8 cellular contexts compared by ENCODE assay signal in genomic region chr1:32180186-32181060, GRCh38. TPM values are rescaled to one million over a fixed set of nuclear protein-coding genes. Genes with fewer than 3 reads are reported as not detected.
DNase-seq lines count a peak whose midpoint lies in the region; ATAC-seq and TF ChIP-seq lines count a peak whose summit lies in the region.

No MANE protein-coding gene starts in this region.

- H3K4me3 ChIP-seq in OCI-LY7 (ENCODE audit: low read depth, low read length, poor library complexity, severe bottlenecking) (peak overlapping the region; percentile 78), adipocyte (ENCODE audit: low read length) (peak overlapping the region; percentile 86)

- H3K4me1 ChIP-seq in OCI-LY7 (ENCODE audit: insufficient read depth, low read length, poor library complexity, severe bottlenecking) = peaks cover 38% of the 10 kb centered on the region
- H3K4me1 ChIP-seq in adipocyte (ENCODE audit: control insufficient read depth, insufficient read depth, low read length) = peaks cover 49% of the 10 kb centered on the region

- H3K9ac ChIP-seq in adipocyte (ENCODE audit: low read length) = peak overlapping the region; percentile 99

- H3K4me3 Mint-ChIP-seq in progenitor cell of endocrine pancreas (ENCODE audit: low read depth) = peak overlapping the region; percentile 92

- TF ChIP-seq POLR2A in GM19099 (IDR thresholded peaks at IDR 0.05; ENCODE audit: extremely low read depth, insufficient read length, low read depth) = peak; percentile 17

- H3K4me1 Mint-ChIP-seq in progenitor cell of endocrine pancreas (ENCODE audit: low read depth) = peaks cover 15% of the 10 kb centered on the region

- H3K27ac Mint-ChIP-seq in progenitor cell of endocrine pancreas = peak overlapping the region; percentile 96

- ATAC-seq in left cardiac atrium (peak; percentile 54 to 69), HG02759 (IDR thresholded peaks at IDR 0.05; ENCODE audit: unreplicated experiment) (no peak), HG02678 (IDR thresholded peaks at IDR 0.05; ENCODE audit: unreplicated experiment) (no peak)

- intact Hi-C loops in OCI-LY7 (cut with micrococcal nuclease; ENCODE audit: unreplicated experiment) = loop anchor here (2.0 kb wide), 1 partner anchor 108 kb away; the partner anchor contains the start of gene TMEM39B
- intact Hi-C loops in left cardiac atrium (cut with DNase I) = no loop called here

- DNase-seq in AG08396 (ENCODE audit: low spot score) (peak; percentile 67), OCI-LY7 (ENCODE audit: low spot score) (peak; percentile 52), adipocyte (ENCODE audit: low read depth) (peak; percentile 80), left cardiac atrium (peak; percentile 72), progenitor cell of endocrine pancreas (ENCODE audit: low spot score, unreplicated experiment) (no peak)

- H3K36me3 ChIP-seq in OCI-LY7 (ENCODE audit: insufficient read depth, low read length) (peaks cover 49% of the 10 kb centered on the region), adipocyte (ENCODE audit: control insufficient read depth, insufficient read depth, low read length, severe bottlenecking) (peaks cover 14% of the 10 kb centered on the region)

- peak overlapping the region; percentile 65 for H3K27ac ChIP-seq in OCI-LY7 (ENCODE audit: low read depth, low read length, poor library complexity, severe bottlenecking)

- peak overlapping the region; percentile 72 for H3K4me2 ChIP-seq in OCI-LY7 (ENCODE audit: low read length)

- no peaks in the 10 kb centered on the region for H3K9me2 ChIP-seq in OCI-LY7 (ENCODE audit: insufficient read depth, low read length)

- H3K36me3 Mint-ChIP-seq in progenitor cell of endocrine pancreas (ENCODE audit: insufficient read depth) = peaks cover 15% of the 10 kb centered on the region

- H3K27me3 Mint-ChIP-seq in progenitor cell of endocrine pancreas = no peaks in the 10 kb centered on the region

- BruUV-seq in OCI-LY7 (replicated peaks; lab: Mats Ljungman, UMichigan) = no TSS peak

- peaks cover 51% of the 10 kb centered on the region for H3K79me2 ChIP-seq in OCI-LY7 (ENCODE audit: insufficient read depth, low read depth, low read length)

- no peaks in the 10 kb centered on the region for H3K9me3 ChIP-seq in OCI-LY7 (ENCODE audit: low read length)
- H3K9me3 ChIP-seq in adipocyte (ENCODE audit: control insufficient read depth, low read length) = no peaks in the 10 kb centered on the region

- H3K9me3 Mint-ChIP-seq in progenitor cell of endocrine pancreas (ENCODE audit: low read depth) = no peaks in the 10 kb centered on the region

- no peak for TF ChIP-seq CTCF in OCI-LY7 (conservative IDR thresholded peaks at IDR 0.05; ENCODE audit: low read length)
- TF ChIP-seq CTCF in progenitor cell of endocrine pancreas (IDR thresholded peaks at IDR 0.05; ENCODE audit: unreplicated experiment) = no peak

- CTCF ChIA-PET in OCI-LY7 (lab: Charles Lee; ENCODE audit: unreplicated experiment) = no interaction called here

- H2AFZ ChIP-seq in OCI-LY7 (ENCODE audit: low read length) = peak overlapping the region; percentile 80; the same call in 1 of the 2 replicates

- POLR2A ChIA-PET in OCI-LY7 (lab: Charles Lee) = interaction anchor here (1.4 to 1.7 kb wide), 2 partner anchors 26 to 68 kb away, joined by 4 to 6 read pairs; partner anchors contain the start of gene IQCC

- H3K27me3 ChIP-seq in adipocyte (replicated peaks; ENCODE audit: control insufficient read depth, insufficient read depth, low read length) = no peaks in the 10 kb centered on the region

- peaks cover 16% of the 10 kb centered on the region for H4K20me1 ChIP-seq in OCI-LY7 (ENCODE audit: insufficient read depth, low read length)

RNA-seq across cellular contexts. Expression of gene TXLNA, which starts 0.9 kb away (rescaled TPM):
- 42.0 and 47.5 TPM in 2 replicates for total RNA-seq in OCI-LY7 (2014; rRNA removed; shearing (Covaris generic))
- total RNA-seq in OCI-LY7 (2022) = 46.4 and 47.3 TPM in 2 replicates
- 10 to 100 TPM; 20.3 to 35.6 TPM for total RNA-seq in left cardiac atrium
- 55.2 and 55.6 TPM in 2 replicates for total RNA-seq in progenitor cell of endocrine pancreas

RNA-seq across cellular contexts. Expression of gene CCDC28B, which starts 20.0 kb away (rescaled TPM):
- 28.3 and 32.8 TPM in 2 replicates for total RNA-seq in OCI-LY7 (2014; rRNA removed; shearing (Covaris generic))
- total RNA-seq in OCI-LY7 (2022) (53.4 and 54.4 TPM in 2 replicates), left cardiac atrium (10 to 100 TPM in 1 of 2 donors, 1 to 10 TPM in 1; 7.5 to 13.8 TPM), progenitor cell of endocrine pancreas (15.5 and 16.5 TPM in 2 replicates)

RNA-seq across cellular contexts. Expression of gene IQCC, which starts 25.0 kb away (rescaled TPM):
- total RNA-seq in OCI-LY7 (2014; rRNA removed; shearing (Covaris generic)) = 12.1 and 14.5 TPM in 2 replicates
- total RNA-seq in OCI-LY7 (2022) (8.0 and 8.4 TPM in 2 replicates), left cardiac atrium (under 1 TPM; 0.76 to 0.97 TPM), progenitor cell of endocrine pancreas (5.1 and 5.6 TPM in 2 replicates)

RNA-seq across cellular contexts. Expression of gene DCDC2B, which starts 28.5 kb away (rescaled TPM):
- total RNA-seq in OCI-LY7 (2014; rRNA removed; shearing (Covaris generic)) = 0.06 and 0.15 TPM in 2 replicates
- 0.26 and 0.29 TPM in 2 replicates for total RNA-seq in OCI-LY7 (2022)
- total RNA-seq in left cardiac atrium = not detected
- not detected in 2 replicates for total RNA-seq in progenitor cell of endocrine pancreas

RNA-seq across cellular contexts. Expression of gene TMEM234, which starts 41.7 kb away (rescaled TPM):
- 14.9 and 17.1 TPM in 2 replicates for total RNA-seq in OCI-LY7 (2014; rRNA removed; shearing (Covaris generic))
- total RNA-seq in OCI-LY7 (2022) = 17.5 and 24.5 TPM in 2 replicates
- total RNA-seq in left cardiac atrium = 1 to 10 TPM; 8.8 to 9.9 TPM
- 43.2 and 49.2 TPM in 2 replicates for total RNA-seq in progenitor cell of endocrine pancreas

Comparison
In these comparisons a context has a peak if more than half of its experiments do, and no peak if none do; other contexts are left out.
1. ATAC-seq: peak in left cardiac atrium (2 of 2); none in HG02759 (single experiment) and HG02678 (single experiment).